In genomic region chr3:8352475-8352874, GRCh38 we compare ENCODE assay signal across 26 cellular contexts.
DNase-seq lines count a peak whose midpoint lies in the region; ATAC-seq, FAIRE-seq and TF ChIP-seq lines count a peak whose summit lies in the region.
"Had no signal": no experiment of that assay in that cellular context is flagged by ENCODE, and none has a peak within 500 bp of the region (broad histone marks: within the 10 kb centered on the region; RNA-seq: fewer than 3 reads in every experiment).

No MANE protein-coding gene starts in this region.

- no peak overlapping the region for H3K4me3 ChIP-seq in K562
- H3K4me3 ChIP-seq in WERI-Rb-1 (ENCODE audit: low read depth, low read length): no peak overlapping the region
- no peak overlapping the region for H3K4me3 ChIP-seq in suprapubic skin
- H3K4me3 ChIP-seq: A549 had no signal

- no peak overlapping the region for H3K9ac ChIP-seq in K562 (ENCODE audit: insufficient read depth in 1 of 2, low read depth in 2 of 2, low read length in 2 of 2)

- H3K9me3 Mint-ChIP-seq in natural killer cell (no peaks in the 10 kb centered on the region), immature natural killer cell (peaks cover 0 to 4% (median 3%) of the 10 kb centered on the region in 6 donors)
- H3K9me3 Mint-ChIP-seq in natural killer cell treated with Interleukin-12 subunit alpha and Interleukin-12 subunit beta and Interleukin-15 and Interleukin-18, amount 100 ng/mL, for 72 hours: peaks cover 4% of the 10 kb centered on the region

- CTCF ChIA-PET in K562 (lab: Yijun Ruan, JAX; ENCODE audit: low intra/inter-chr PET ratio): no interaction called here

- no peaks in the 10 kb centered on the region for H3K9me1 ChIP-seq in K562 (ENCODE audit: control insufficient read depth, insufficient read depth, low read length)

- H3K4me3 Mint-ChIP-seq in natural killer cell (no peak overlapping the region), immature natural killer cell (peak overlapping the region in 2 of 5 donors; percentile 39 to 49)
- H3K4me3 Mint-ChIP-seq in natural killer cell treated with Interleukin-12 subunit alpha and Interleukin-12 subunit beta and Interleukin-15 and Interleukin-18, amount 100 ng/mL, for 72 hours: no peak overlapping the region
- H3K4me3 Mint-ChIP-seq: B cell; CD14-positive monocyte; CD4-positive, alpha-beta memory T cell; CD4-positive, CD25-positive, alpha-beta regulatory T cell had no signal

- ATAC-seq in natural killer cell (no peak), K562 (no peak), HG03354 (IDR thresholded peaks at IDR 0.05; ENCODE audit: poor library complexity, severe bottlenecking, unreplicated experiment) (no peak)
- no peak for ATAC-seq in natural killer cell treated with Interleukin-12 subunit alpha and Interleukin-12 subunit beta and Interleukin-15 and Interleukin-18, amount 100 ng/mL, for 72 hours
- ATAC-seq: A549 had no signal

- intact Hi-C loops in natural killer cell (cut with micrococcal nuclease) (no loop called here), K562 (cut with micrococcal nuclease) (no loop called here)

- H3K27ac ChIP-seq in K562 (ENCODE audit: extremely low read depth, low read depth, low read length): no peak overlapping the region
- H3K27ac ChIP-seq in WERI-Rb-1: no peak overlapping the region
- no peak overlapping the region for H3K27ac ChIP-seq in suprapubic skin
- H3K27ac ChIP-seq: 22Rv1, A549 had no signal

- TF ChIP-seq CTCF in natural killer cell (IDR thresholded peaks at IDR 0.05) (no peak), K562 (IDR thresholded peaks at IDR 0.05 in 2 of 3, conservative IDR thresholded peaks at IDR 0.05 in 1 of 3; ENCODE audit: insufficient read depth in 2 of 3, low read depth in 1 of 3, low read length in 3 of 3) (no peak), WERI-Rb-1 (IDR thresholded peaks at IDR 0.05; ENCODE audit: low read depth, low read length) (no peak), suprapubic skin (IDR thresholded peaks at IDR 0.05) (no peak)

- H3K36me3 Mint-ChIP-seq in natural killer cell (peaks cover under 1% of the 10 kb centered on the region), immature natural killer cell (peaks cover 0 to 9% (median 6%) of the 10 kb centered on the region in 3 donors)
- peaks cover 13% of the 10 kb centered on the region for H3K36me3 Mint-ChIP-seq in natural killer cell treated with Interleukin-12 subunit alpha and Interleukin-12 subunit beta and Interleukin-15 and Interleukin-18, amount 100 ng/mL, for 72 hours
- H3K36me3 Mint-ChIP-seq: CD14-positive monocyte had no signal

- H3K27ac Mint-ChIP-seq in natural killer cell (peak overlapping the region; percentile 83 to 99), immature natural killer cell (peak overlapping the region; percentile 52 to 89 (median 66))
- H3K27ac Mint-ChIP-seq in natural killer cell treated with Interleukin-12 subunit alpha and Interleukin-12 subunit beta and Interleukin-15 and Interleukin-18, amount 100 ng/mL, for 72 hours: peak overlapping the region in 1 of 2 donors; percentile 54
- H3K27ac Mint-ChIP-seq: B cell had no signal

- no peaks in the 10 kb centered on the region for H4K20me1 ChIP-seq in K562 (replicated peaks; ENCODE audit: control insufficient read depth, insufficient read depth, low read length)

- in situ Hi-C loops in K562 (cut with MboI): no loop called here

- no peak for FAIRE-seq in K562 (lab: Jason Lieb, UNC)
- FAIRE-seq: A549, G401.6, GM12891, GM18507 had no signal

- H3K79me2 ChIP-seq in K562 (ENCODE audit: control insufficient read depth, insufficient read depth, low read length): no peaks in the 10 kb centered on the region

- no peak overlapping the region for H3K4me2 ChIP-seq in K562 (ENCODE audit: insufficient read depth, low read length)
- H3K4me2 ChIP-seq: A549 had no signal

- H3K4me1 ChIP-seq in K562 (replicated peaks in 1 of 2; ENCODE audit: control insufficient read depth in 2 of 2, insufficient read depth in 2 of 2, low read length in 2 of 2) (no peaks in the 10 kb centered on the region), suprapubic skin (no peaks in the 10 kb centered on the region)
- H3K4me1 ChIP-seq: A549 had no signal

- DNase-seq in natural killer cell (no peak), OCI-M1 (lab: John Stamatoyannopoulos, UW) (peak; percentile 61), K562 (ENCODE audit: extremely low read depth in 1 of 4, low spot score in 3 of 4) (no peak), immature natural killer cell (no peak), WERI-Rb-1 (no peak), suprapubic skin (ENCODE audit: low spot score in 2 of 2) (no peak)
- no peak for DNase-seq in natural killer cell treated with Interleukin-12 subunit alpha and Interleukin-12 subunit beta and Interleukin-15 and Interleukin-18, amount 100 ng/mL, for 72 hours (ENCODE audit: low spot score)
- DNase-seq: AML-193; C1 segment of cervical spinal cord; CD4-positive, alpha-beta memory T cell; CD4-positive, CD25-positive, alpha-beta regulatory T cell; CD8-positive, alpha-beta memory T cell; COR-L47; DMS 273 treated with DMSO at 0.1 percent for 48 hours; DMS153; DMS53; DMS79; GF-D8 had no signal

- H3K27me3 Mint-ChIP-seq in natural killer cell (ENCODE audit: low read depth in 2 of 2) (no peaks in the 10 kb centered on the region), immature natural killer cell (ENCODE audit: low read depth in 3 of 3) (peaks cover 5 to 10% (median 7%) of the 10 kb centered on the region in 3 donors)
- H3K27me3 Mint-ChIP-seq in natural killer cell treated with Interleukin-12 subunit alpha and Interleukin-12 subunit beta and Interleukin-15 and Interleukin-18, amount 100 ng/mL, for 72 hours: no peaks in the 10 kb centered on the region
- H3K27me3 Mint-ChIP-seq: CD4-positive, alpha-beta memory T cell had no signal

- H3K36me3 ChIP-seq in K562 (ENCODE audit: control insufficient read depth, insufficient read depth, low read length) (no peaks in the 10 kb centered on the region), WERI-Rb-1 (no peaks in the 10 kb centered on the region), suprapubic skin (no peaks in the 10 kb centered on the region)

- WGBS in K562 (ENCODE audit: insufficient coverage, low coverage, missing lambda C conversion rate): 0% methylated on average over 2 of the region's 2 CpGs
- WGBS in suprapubic skin: 94% methylated on average over 2 of the region's 2 CpGs

- H3K27me3 ChIP-seq in K562 (ENCODE audit: control insufficient read depth in 2 of 2, insufficient read depth in 2 of 2, low read length in 2 of 2) (no peaks in the 10 kb centered on the region), WERI-Rb-1 (ENCODE audit: insufficient read depth, low read depth, severe bottlenecking) (no peaks in the 10 kb centered on the region), suprapubic skin (no peaks in the 10 kb centered on the region)

- POLR2A ChIA-PET in K562 (lab: Yijun Ruan, JAX): no interaction called here

- no peak overlapping the region for H2AFZ ChIP-seq in K562 (ENCODE audit: low read depth, low read length)

- TF ChIP-seq RAD21 in K562 (CRISPR knock-in tag; conservative IDR thresholded peaks at IDR 0.05 in 1 of 2, IDR thresholded peaks at IDR 0.05 in 1 of 2): no peak

- BruUV-seq in K562 (replicated peaks; lab: Mats Ljungman, UMichigan): no TSS peak

- TF ChIP-seq EP300 in K562 (IDR thresholded peaks at IDR 0.05; ENCODE audit: low read length) (no peak), suprapubic skin (IDR thresholded peaks at IDR 0.05) (no peak)

- no peak for TF ChIP-seq POLR2A in K562 (conservative IDR thresholded peaks at IDR 0.05)
- TF ChIP-seq POLR2A in suprapubic skin (IDR thresholded peaks at IDR 0.05): no peak

- H3K4me1 Mint-ChIP-seq in natural killer cell (peaks cover 51 to 60% of the 10 kb centered on the region in 2 donors), immature natural killer cell (peaks cover 55 to 63% of the 10 kb centered on the region in 2 donors)
- peaks cover 25 to 27% of the 10 kb centered on the region in 2 donors for H3K4me1 Mint-ChIP-seq in natural killer cell treated with Interleukin-12 subunit alpha and Interleukin-12 subunit beta and Interleukin-15 and Interleukin-18, amount 100 ng/mL, for 72 hours (ENCODE audit: low read depth in 2 of 2)

- H3K9me3 ChIP-seq in K562 (replicated peaks; ENCODE audit: control insufficient read depth, insufficient read depth, low read depth, low read length) (peaks cover 3% of the 10 kb centered on the region; the same call in 1 of the 2 replicates), WERI-Rb-1 (ENCODE audit: severe bottlenecking) (peaks cover 9% of the 10 kb centered on the region), suprapubic skin (peaks cover 6% of the 10 kb centered on the region)
- H3K9me3 ChIP-seq: A549 had no signal

TF ChIP-seq in K562, 482 proteins besides CTCF, POLR2A, EP300 and RAD21:
- TF ChIP-seq SRSF7 (optimal IDR thresholded peaks at IDR 0.05; ENCODE audit: low read depth, low read length) (no peak), NFIX (CRISPR knock-in tag; IDR thresholded peaks at IDR 0.05; ENCODE audit: low read depth) (0 out of 2 replicates have a peak, but pooled peaks have one; percentile 30)
